Comparison of ENCODE assay signal across 18 cellular contexts in the genomic region with DNA sequence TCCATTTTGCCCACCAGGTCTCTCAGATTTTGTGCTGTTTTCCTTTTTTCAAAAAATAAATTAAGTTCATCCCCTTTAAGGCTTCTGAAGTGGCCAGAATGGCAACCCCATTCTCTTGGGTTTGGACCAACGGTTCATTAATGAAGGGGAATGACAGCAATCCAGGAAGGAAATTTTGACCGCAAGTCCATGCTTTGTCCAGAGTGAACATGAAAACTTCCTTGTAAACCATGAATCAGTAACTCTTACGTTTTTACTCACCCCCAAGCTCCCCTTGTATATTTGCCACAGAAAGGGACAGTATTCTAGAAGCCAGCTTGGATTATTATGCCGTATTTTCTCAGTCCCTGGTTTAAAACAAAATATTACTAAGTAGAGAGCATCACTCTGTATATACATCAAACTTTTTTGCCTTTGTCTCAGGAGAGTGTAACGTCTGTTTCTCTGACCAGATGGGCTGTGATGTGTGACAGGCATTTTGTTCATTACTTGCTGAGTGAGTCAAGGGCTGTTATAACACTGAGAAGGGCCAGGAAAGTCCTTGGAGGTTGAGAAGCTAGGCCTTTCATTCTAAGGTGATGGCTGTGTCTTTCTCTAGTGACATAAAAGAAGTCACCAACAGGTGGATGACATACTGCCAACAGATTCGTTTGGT.
DNase-seq lines count a peak whose midpoint lies in the region; ATAC-seq, FAIRE-seq and TF ChIP-seq lines count a peak whose summit lies in the region.
"Had no signal": no experiment of that assay in that cellular context is flagged by ENCODE, and none has a peak within 500 bp of the region (broad histone marks: within the 10 kb centered on the region; RNA-seq: fewer than 3 reads in every experiment).

No MANE protein-coding gene starts in this region.

- WGBS in esophagus squamous epithelium, 2 donors = 42 to 65% methylated on average over 6 of the region's 6 CpGs

- peaks cover 0 to 46% (median 0%) of the 10 kb centered on the region in 3 donors for H3K36me3 ChIP-seq in esophagus squamous epithelium
- peaks cover 14% of the 10 kb centered on the region for H3K36me3 ChIP-seq in neutrophil

- FAIRE-seq in urothelium cell line (lab: Jason Lieb, UNC) = no peak
- FAIRE-seq: A204.1, GM19239, H1 had no signal

- intact Hi-C loops in esophagus squamous epithelium (cut with DNase I) = no loop called here

- no peaks in the 10 kb centered on the region for H3K27me3 ChIP-seq in esophagus squamous epithelium
- no peaks in the 10 kb centered on the region for H3K27me3 ChIP-seq in neutrophil

- H3K27ac ChIP-seq in esophagus squamous epithelium (peak overlapping the region in 3 of 4 donors; percentile 2 to 52 (median 18)), neutrophil (peak overlapping the region; percentile 48)

- DNase-seq in AG09309 (ENCODE audit: low read depth) (peak; percentile 62), esophagus squamous epithelium (lab: John Stamatoyannopoulos, UW) (no peak), superior temporal gyrus (ENCODE audit: extremely low spot score) (no peak), HEK293T (ENCODE audit: extremely low spot score) (no peak), urothelium cell line (ENCODE audit: low spot score) (no peak)
- DNase-seq: Caco-2, IMR-90, Kasumi-1, MM.1S, NCI-H1092 treated with DMSO at 0.1 percent for 48 hours, NCI-H2081 treated with DMSO at 0.1 percent for 48 hours, NCI-H510A, NCI-H82 had no signal

- peaks cover 3 to 66% (median 7%) of the 10 kb centered on the region in 3 donors for H3K4me1 ChIP-seq in esophagus squamous epithelium
- H3K4me1 ChIP-seq in neutrophil (ENCODE audit: control insufficient read depth in 1 of 2, insufficient read depth in 1 of 2, low read depth in 1 of 2, low read length in 1 of 2) = peaks cover 31 to 37% of the 10 kb centered on the region in 2 experiments
- H3K4me1 ChIP-seq: Caco-2 had no signal

- ATAC-seq in HG02610 (IDR thresholded peaks at IDR 0.05; ENCODE audit: unreplicated experiment) = peak; percentile 40

- no peak overlapping the region for H3K4me3 ChIP-seq in AG09309 (ENCODE audit: control insufficient read depth, low read depth, low read length)
- H3K4me3 ChIP-seq in esophagus squamous epithelium = no peak overlapping the region
- no peak overlapping the region for H3K4me3 ChIP-seq in neutrophil (ENCODE audit: low read depth in 1 of 2, low read length in 1 of 2)

- no peak for TF ChIP-seq CTCF in AG09309 (IDR thresholded peaks at IDR 0.05; ENCODE audit: control insufficient read depth, insufficient read depth, low read depth, low read length, missing control alignments)
- no peak for TF ChIP-seq CTCF in esophagus squamous epithelium (IDR thresholded peaks at IDR 0.05)
- TF ChIP-seq CTCF in neutrophil (IDR thresholded peaks at IDR 0.05) = no peak

- POLR2A ChIA-PET in HEK293T (lab: Yijun Ruan, JAX) = no interaction called here

- CTCF ChIA-PET in HEK293T (lab: Yijun Ruan, JAX) = no interaction called here

- no peaks in the 10 kb centered on the region for H3K9me3 ChIP-seq in esophagus squamous epithelium
- no peaks in the 10 kb centered on the region for H3K9me3 ChIP-seq in neutrophil
- H3K9me3 ChIP-seq: Caco-2 had no signal

- TF ChIP-seq POLR2A in esophagus squamous epithelium (IDR thresholded peaks at IDR 0.05) = no peak

TF ChIP-seq in HEK293T, 16 proteins besides CTCF, POLR2A, EP300 and RAD21:
- TF ChIP-seq L3MBTL2 (conservative IDR thresholded peaks at IDR 0.05) (no peak), CTBP1 (IDR thresholded peaks at IDR 0.05; ENCODE audit: borderline replicate concordance) (no peak), BHLHE40 (IDR thresholded peaks at IDR 0.05; ENCODE audit: borderline replicate concordance) (no peak), NFRKB (IDR thresholded peaks at IDR 0.05) (no peak), FOXA1 (IDR thresholded peaks at IDR 0.05) (no peak), TARDBP (IDR thresholded peaks at IDR 0.05) (no peak), SUZ12 (IDR thresholded peaks at IDR 0.05) (no peak), ZNF384 (IDR thresholded peaks at IDR 0.05) (no peak)
- TF ChIP-seq, protein P1, sequence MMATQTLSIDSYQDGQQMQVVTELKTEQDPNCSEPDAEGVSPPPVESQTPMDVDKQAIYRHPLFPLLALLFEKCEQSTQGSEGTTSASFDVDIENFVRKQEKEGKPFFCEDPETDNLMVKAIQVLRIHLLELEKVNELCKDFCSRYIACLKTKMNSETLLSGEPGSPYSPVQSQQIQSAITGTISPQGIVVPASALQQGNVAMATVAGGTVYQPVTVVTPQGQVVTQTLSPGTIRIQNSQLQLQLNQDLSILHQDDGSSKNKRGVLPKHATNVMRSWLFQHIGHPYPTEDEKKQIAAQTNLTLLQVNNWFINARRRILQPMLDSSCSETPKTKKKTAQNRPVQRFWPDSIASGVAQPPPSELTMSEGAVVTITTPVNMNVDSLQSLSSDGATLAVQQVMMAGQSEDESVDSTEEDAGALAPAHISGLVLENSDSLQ (IDR thresholded peaks at IDR 0.05) = no peak
TF ChIP-seq in HEK293T: peak in this region for 0.
